Comparison of ENCODE assay signal across 13 cellular contexts in genomic region chr21:38349111-38349746, GRCh38.
DNase-seq lines count a peak whose midpoint lies in the region; FAIRE-seq and TF ChIP-seq lines count a peak whose summit lies in the region.
"Had no signal": no experiment of that assay in that cellular context is flagged by ENCODE, and none has a peak within 500 bp of the region (broad histone marks: within the 10 kb centered on the region; RNA-seq: fewer than 3 reads in every experiment).

No MANE protein-coding gene starts in this region.

- H3K27ac ChIP-seq in vagina: no peak overlapping the region
- H3K27ac ChIP-seq: SJSA1 had no signal

- no peak for TF ChIP-seq CTCF in vagina (IDR thresholded peaks at IDR 0.05)

- H3K27me3 ChIP-seq in vagina: no peaks in the 10 kb centered on the region
- H3K27me3 ChIP-seq: SJSA1 had no signal

- no peaks in the 10 kb centered on the region for H3K36me3 Mint-ChIP-seq in activated CD4-positive, alpha-beta T cell treated with anti-CD3 and anti-CD28 coated beads, Interleukin-2, amount 10 ng/mL, durations not matched to agents 24 days and 14 days (ENCODE audit: low read depth)

- H3K4me1 Mint-ChIP-seq in activated CD4-positive, alpha-beta T cell treated with anti-CD3 and anti-CD28 coated beads, Interleukin-2, amount 10 ng/mL, durations not matched to agents 24 days and 14 days: peaks cover 40% of the 10 kb centered on the region

- no peak for TF ChIP-seq POLR2A in vagina (IDR thresholded peaks at IDR 0.05)
- no peak for TF ChIP-seq POLR2A in H54 (IDR thresholded peaks at IDR 0.05; ENCODE audit: low read depth, low read length)

- intact Hi-C loops in activated CD4-positive, alpha-beta T cell treated with anti-CD3 and anti-CD28 coated beads, Interleukin-2, amount 10 ng/mL, durations not matched to agents 24 days and 14 days (cut with micrococcal nuclease): loop anchor here (1.0 to 5.0 kb wide), 5 partner anchors 21 to 104 kb away; no protein-coding TSS in a partner anchor
- intact Hi-C loops in vagina (cut with DNase I): no loop called here

- H3K4me3 ChIP-seq in vagina: no peak overlapping the region
- H3K4me3 ChIP-seq: heart right ventricle, SJSA1 had no signal

- H3K36me3 ChIP-seq in vagina: no peaks in the 10 kb centered on the region
- H3K36me3 ChIP-seq: heart right ventricle, SJSA1 had no signal

- H3K27me3 Mint-ChIP-seq in activated CD4-positive, alpha-beta T cell treated with anti-CD3 and anti-CD28 coated beads, Interleukin-2, amount 10 ng/mL, durations not matched to agents 24 days and 14 days: no peaks in the 10 kb centered on the region

- in situ Hi-C loops in KBM-7 (cut with MboI; ENCODE audit: low pct_unique_long_range_greater_than_20kb, low sequenced_read_pairs): loop anchor here (25.0 kb wide), 1 partner anchor 187 kb away; no protein-coding TSS in a partner anchor

- no peak overlapping the region for H3K4me3 Mint-ChIP-seq in activated CD4-positive, alpha-beta T cell treated with anti-CD3 and anti-CD28 coated beads, Interleukin-2, amount 10 ng/mL, durations not matched to agents 24 days and 14 days
- H3K4me3 Mint-ChIP-seq: CD14-positive monocyte had no signal

- H3K9me3 Mint-ChIP-seq in activated CD4-positive, alpha-beta T cell treated with anti-CD3 and anti-CD28 coated beads, Interleukin-2, amount 10 ng/mL, durations not matched to agents 24 days and 14 days: peaks cover 5% of the 10 kb centered on the region

- peak; percentile 34 for DNase-seq in stimulated activated CD4-positive, alpha-beta T cell treated with anti-CD3 and anti-CD28 coated beads, Interleukin-15, amount 100 ng/mL, for 24 hours
- DNase-seq in stimulated activated CD4-positive, alpha-beta T cell treated with anti-CD3 and anti-CD28 coated beads, Interleukin-4, amount 100 ng/mL, for 1 hour: no peak
- DNase-seq in activated CD4-positive, alpha-beta T cell treated with anti-CD3 and anti-CD28 coated beads, Interleukin-2, amount 10 ng/mL, durations not matched to agents 24 days and 14 days: no peak
- peak; percentile 74 for DNase-seq in iris pigment epithelial cell (ENCODE audit: low read depth)
- peak; percentile 28 to 42 for DNase-seq in vagina (ENCODE audit: extremely low spot score in 2 of 2)
- DNase-seq in retina: no peak
- DNase-seq in KBM-7: no peak
- no peak for DNase-seq in H54 (ENCODE audit: insufficient read length, low spot score)
- DNase-seq: heart right ventricle, substantia nigra had no signal

- H3K27ac Mint-ChIP-seq in activated CD4-positive, alpha-beta T cell treated with anti-CD3 and anti-CD28 coated beads, Interleukin-2, amount 10 ng/mL, durations not matched to agents 24 days and 14 days: peak overlapping the region; percentile 88

- no peaks in the 10 kb centered on the region for H3K4me1 ChIP-seq in vagina

- FAIRE-seq in H54 (lab: Jason Lieb, UNC): no peak
- FAIRE-seq: colon had no signal

- H3K9me3 ChIP-seq in vagina: no peaks in the 10 kb centered on the region
- H3K9me3 ChIP-seq: heart right ventricle, SJSA1 had no signal

Comparison
In these comparisons a context has a peak if more than half of its experiments do, and no peak if none do; other contexts are left out.
1. DNase-seq: peak in stimulated activated CD4-positive, alpha-beta T cell treated with anti-CD3 and anti-CD28 coated beads, Interleukin-15, amount 100 ng/mL, for 24 hours (single experiment), iris pigment epithelial cell (single experiment) and vagina (2 of 2); none in stimulated activated CD4-positive, alpha-beta T cell treated with anti-CD3 and anti-CD28 coated beads, Interleukin-4, amount 100 ng/mL, for 1 hour (single experiment), activated CD4-positive, alpha-beta T cell treated with anti-CD3 and anti-CD28 coated beads, Interleukin-2, amount 10 ng/mL, durations not matched to agents 24 days and 14 days (single experiment), retina (single experiment), KBM-7 (single experiment) and H54 (single experiment).